In the genomic region with DNA sequence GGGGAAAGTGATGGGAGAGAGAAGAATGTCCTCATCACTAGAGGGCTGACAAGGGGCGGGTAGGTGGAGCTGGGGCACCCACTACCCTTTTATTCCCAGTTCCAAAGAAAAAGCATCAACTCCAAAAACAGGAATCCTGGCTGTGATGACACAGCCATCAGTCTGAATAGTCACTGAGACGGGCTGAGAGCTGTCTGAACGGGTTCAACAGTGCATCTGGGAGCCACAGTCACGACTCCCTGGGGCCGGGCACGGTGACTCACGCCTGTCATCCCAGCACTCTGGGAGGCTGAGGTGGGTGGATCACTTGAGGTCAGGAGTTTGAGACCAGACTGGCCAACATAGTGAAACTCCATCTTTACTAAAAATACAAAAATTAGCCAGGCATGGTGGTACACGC, we compare ENCODE assay signal across 1 cellular context.
TF ChIP-seq lines count a peak whose summit lies in the region.

No MANE protein-coding gene starts in this region.

TF ChIP-seq in K562, 482 proteins besides CTCF, POLR2A, EP300 and RAD21:
- 0 out of 2 replicates have a peak, but pooled peaks have one; percentile 29 for TF ChIP-seq FOSL1 (tag; conservative IDR thresholded peaks at IDR 0.05)
